In genomic region chr1:248825573-248825908, GRCh38 we compare ENCODE assay signal across 8 cellular contexts. TPM values are rescaled to one million over a fixed set of nuclear protein-coding genes. Genes with fewer than 3 reads are reported as not detected.
A peak's percentile ranks its signal among the peaks of the same experiment; 100 is the strongest.
DNase-seq lines count a peak whose midpoint lies in the region; ATAC-seq and TF ChIP-seq lines count a peak whose summit lies in the region.

No MANE protein-coding gene starts in this region.

- peak overlapping the region; percentile 90 to 98 (median 93) for H3K27ac ChIP-seq in heart right ventricle
- peak overlapping the region; percentile 45 to 99 (median 93) for H3K27ac ChIP-seq in skin epidermis

- H3K27me3 Mint-ChIP-seq in T-cell = no peaks in the 10 kb centered on the region

- no peaks in the 10 kb centered on the region for H3K27me3 ChIP-seq in heart right ventricle

- H3K9me3 Mint-ChIP-seq in T-cell = no peaks in the 10 kb centered on the region

- ATAC-seq in HG02571 (IDR thresholded peaks at IDR 0.05; ENCODE audit: unreplicated experiment) (peak; percentile 3), T-cell (replicated peaks in 1 of 4) (peak in 3 of 4 experiments; percentile 1 to 7 (median 3)), heart right ventricle (peak in 4 of 8 donors; percentile 2 to 33 (median 6))

- WGBS in heart right ventricle, 2 donors = 1% methylated on average over 18 of the region's 18 CpGs

- H3K36me3 ChIP-seq in heart right ventricle = peaks cover 0 to 40% (median under 1%) of the 10 kb centered on the region in 9 donors

- H3K27ac Mint-ChIP-seq in T-cell = peak overlapping the region; percentile 96 to 99

- H3K4me1 Mint-ChIP-seq in T-cell = peaks cover 59 to 66% (median 65%) of the 10 kb centered on the region in 3 donors

- DNase-seq in T-cell = peak in 1 of 34 experiments; percentile 12
- DNase-seq in heart right ventricle = no peak
- no peak for DNase-seq in SHP77 (lab: John Stamatoyannopoulos, UW)
- no peak for DNase-seq in Kasumi-1 (lab: John Stamatoyannopoulos, UW)
- DNase-seq in UCSD-AML1 (lab: John Stamatoyannopoulos, UW; ENCODE audit: unreplicated experiment) = no peak

- H3K4me1 ChIP-seq in heart right ventricle = peaks cover 26 to 71% (median 57%) of the 10 kb centered on the region in 9 donors

- peaks cover 34% of the 10 kb centered on the region for H3K36me3 Mint-ChIP-seq in T-cell

- H3K4me3 ChIP-seq in GM08714 (ENCODE audit: low read length) = peak overlapping the region; percentile 88
- peak overlapping the region; percentile 32 to 83 (median 62) for H3K4me3 ChIP-seq in heart right ventricle
- peak overlapping the region; percentile 67 to 90 (median 75) for H3K4me3 ChIP-seq in skin epidermis

- H3K4me3 Mint-ChIP-seq in T-cell = peak overlapping the region; percentile 88 to 99 (median 97)

- CTCF ChIA-PET in T-cell (lab: Charles Lee) = interaction anchor here (0.6 to 2.0 kb wide), 6 partner anchors 13 to 81 kb away, joined by 3 to 16 read pairs (median 4); partner anchors contain the start of genes PGBD2 (in 1 of the 2), ZNF672 (in 1 of the 2) and ZNF692 (in 1 of the 2)

- H3K9me3 ChIP-seq in heart right ventricle = no peaks in the 10 kb centered on the region

- no peak for TF ChIP-seq CTCF in heart right ventricle (IDR thresholded peaks at IDR 0.05)

- intact Hi-C loops in heart right ventricle (cut with DNase I) = no loop called here

- POLR2A ChIA-PET in T-cell (lab: Charles Lee) = interaction anchor here (0.6 to 1.5 kb wide), 5 partner anchors 12 to 919 kb away, joined by 4 to 11 read pairs (median 7); partner anchors contain the start of gene ZNF672 (in 1 of the 2)

RNA-seq across cellular contexts. Expression of gene SH3BP5L, which starts 0.2 kb away (rescaled TPM):
- 10 to 100 TPM; 16.8 to 41.4 (median 36.3) TPM for total RNA-seq in T-cell
- total RNA-seq in heart right ventricle = 10 to 100 TPM; 14.9 to 26.2 (median 18.0) TPM
- polyA plus RNA-seq in heart right ventricle = 10 to 100 TPM; 19.2 to 30.5 TPM

RNA-seq across cellular contexts. Expression of gene ZNF672, which starts 12.5 kb away (rescaled TPM):
- total RNA-seq in T-cell (10 to 100 TPM; 27.7 to 46.7 (median 42.1) TPM), heart right ventricle (10 to 100 TPM; 31.9 to 44.4 (median 37.3) TPM)
- polyA plus RNA-seq in heart right ventricle = 10 to 100 TPM; 16.1 to 36.1 TPM

RNA-seq across cellular contexts. Expression of gene ZNF692, which starts 33.3 kb away (rescaled TPM):
- 10 to 100 TPM; 53.9 to 88.1 (median 78.7) TPM for total RNA-seq in T-cell
- total RNA-seq in heart right ventricle = 10 to 100 TPM in 9 of 10 donors, 1 to 10 TPM in 1; 7.1 to 26.5 (median 11.8) TPM
- polyA plus RNA-seq in heart right ventricle = 100 to 1,000 TPM in 1 of 2 donors, 10 to 100 TPM in 1; 23.0 to 102 TPM
